ENCODE assay signal across 1 cellular context in the genomic region with DNA sequence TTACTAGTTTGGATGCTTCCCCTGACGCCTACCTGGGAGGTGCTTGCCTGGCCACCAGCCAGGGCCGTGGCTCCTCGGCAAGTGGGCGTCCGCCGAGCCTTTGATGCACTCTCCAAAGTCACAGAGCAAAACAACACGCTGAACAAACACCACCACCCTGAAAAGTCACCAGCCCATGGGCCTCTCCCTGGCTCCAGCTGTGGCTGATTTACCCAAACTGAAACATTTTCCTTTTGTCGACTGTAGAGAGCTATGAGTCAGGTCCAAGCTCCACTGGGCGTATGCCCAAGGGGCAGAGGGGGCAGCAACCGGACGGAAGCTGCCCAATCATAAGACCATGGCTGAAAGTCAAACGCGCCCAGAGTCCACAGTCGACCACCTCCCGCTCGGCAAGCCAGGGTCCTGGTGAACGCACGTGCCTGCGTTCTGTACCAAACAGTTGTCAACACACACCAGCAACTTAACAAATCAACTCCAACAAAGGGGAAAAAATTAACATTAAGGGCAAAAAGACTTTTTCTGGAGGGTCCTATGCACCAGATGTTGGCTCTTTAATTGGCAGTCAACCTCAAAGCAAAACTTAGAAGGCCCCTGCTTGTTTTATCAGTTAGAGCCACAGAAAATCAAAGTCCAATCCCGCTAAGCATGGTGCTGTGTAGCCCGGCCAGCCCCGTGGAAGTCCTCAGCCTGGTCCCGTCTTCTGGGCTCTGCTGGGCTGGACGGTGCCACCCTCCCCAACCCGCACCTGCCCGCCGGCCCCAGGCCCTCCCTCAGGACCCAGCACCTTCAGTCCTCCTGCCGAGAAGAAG.
TF ChIP-seq lines count a peak whose summit lies in the region.

No MANE protein-coding gene starts in this region.

TF ChIP-seq in HepG2, 621 proteins besides CTCF, POLR2A, EP300 and RAD21 (continued from another document):
- TF ChIP-seq, protein P1, sequence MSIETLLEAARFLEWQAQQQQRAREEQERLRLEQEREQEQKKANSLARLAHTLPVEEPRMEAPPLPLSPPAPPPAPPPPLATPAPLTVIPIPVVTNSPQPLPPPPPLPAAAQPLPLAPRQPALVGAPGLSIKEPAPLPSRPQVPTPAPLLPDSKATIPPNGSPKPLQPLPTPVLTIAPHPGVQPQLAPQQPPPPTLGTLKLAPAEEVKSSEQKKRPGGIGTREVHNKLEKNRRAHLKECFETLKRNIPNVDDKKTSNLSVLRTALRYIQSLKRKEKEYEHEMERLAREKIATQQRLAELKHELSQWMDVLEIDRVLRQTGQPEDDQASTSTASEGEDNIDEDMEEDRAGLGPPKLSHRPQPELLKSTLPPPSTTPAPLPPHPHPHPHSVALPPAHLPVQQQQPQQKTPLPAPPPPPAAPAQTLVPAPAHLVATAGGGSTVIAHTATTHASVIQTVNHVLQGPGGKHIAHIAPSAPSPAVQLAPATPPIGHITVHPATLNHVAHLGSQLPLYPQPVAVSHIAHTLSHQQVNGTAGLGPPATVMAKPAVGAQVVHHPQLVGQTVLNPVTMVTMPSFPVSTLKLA (IDR thresholded peaks at IDR 0.05) = peak; percentile 40; the same call in 1 of the 2 replicates
- TF ChIP-seq SRY (CRISPR knock-in tag; IDR thresholded peaks at IDR 0.05) = peak; percentile 12; the same call in 1 of the 2 replicates
- TF ChIP-seq ZNF7 (CRISPR knock-in tag; IDR thresholded peaks at IDR 0.05) = no peak
